1 cellular context compared by ENCODE assay signal in genomic region chr1:234600418-234601216, GRCh38.
A peak's percentile ranks its signal among the peaks of the same experiment; 100 is the strongest.
TF ChIP-seq lines count a peak whose summit lies in the region.

No MANE protein-coding gene starts in this region.

TF ChIP-seq in PFSK-1, 5 proteins besides CTCF, POLR2A, EP300 and RAD21 (continued from another document):
- TF ChIP-seq POLR2AphosphoS5 (IDR thresholded peaks at IDR 0.05; ENCODE audit: low read depth, low read length) (peak; percentile 41; the same call in 1 of the 2 replicates), FOXP2 (optimal IDR thresholded peaks at IDR 0.05; ENCODE audit: borderline replicate concordance, extremely low read depth, extremely low read length, insufficient read depth) (no peak)
